In genomic region chr10:72276013-72276387, GRCh38 we compare ENCODE assay signal across 8 cellular contexts. TPM values are rescaled to one million over a fixed set of nuclear protein-coding genes. Genes with fewer than 3 reads are reported as not detected.
DNase-seq lines count a peak whose midpoint lies in the region; ATAC-seq, FAIRE-seq and TF ChIP-seq lines count a peak whose summit lies in the region.

No MANE protein-coding gene starts in this region.

- peaks cover 18% of the 10 kb centered on the region for H3K36me3 ChIP-seq in bronchial epithelial cell (ENCODE audit: control insufficient read depth, insufficient read depth, low read length)
- H3K36me3 ChIP-seq in mucosa of descending colon (ENCODE audit: low read depth): no peaks in the 10 kb centered on the region

- CTCF ChIA-PET in HEK293T (lab: Yijun Ruan, JAX): interaction anchor here (1.1 to 1.9 kb wide), 5 partner anchors 11 to 53 kb away, joined by 3 to 11 read pairs (median 10); no protein-coding TSS in a partner anchor

- intact Hi-C loops in mucosa of descending colon (cut with DNase I, micrococcal nuclease): no loop called here

- FAIRE-seq in bronchial epithelial cell (lab: Jason Lieb, UNC): no peak

- peak; percentile 2 for ATAC-seq in mucosa of descending colon
- ATAC-seq in GM19328 (IDR thresholded peaks at IDR 0.05; ENCODE audit: unreplicated experiment): no peak
- ATAC-seq in HG03159 (IDR thresholded peaks at IDR 0.05; ENCODE audit: unreplicated experiment): no peak

- TF ChIP-seq CTCF in GM12864 (IDR thresholded peaks at IDR 0.05; ENCODE audit: low read depth, low read length, missing control alignments) (no peak), bronchial epithelial cell (IDR thresholded peaks at IDR 0.05; ENCODE audit: insufficient read depth, low read length, severe bottlenecking) (no peak), mucosa of descending colon (IDR thresholded peaks at IDR 0.05) (no peak)

- POLR2A ChIA-PET in HEK293T (lab: Yijun Ruan, JAX): interaction anchor here (0.6 to 12.9 kb wide), 22 partner anchors 7 to 228 kb away, joined by 3 to 517 read pairs (median 11); no protein-coding TSS in a partner anchor

- DNase-seq in GM12864 (ENCODE audit: low read depth) (no peak), NCI-H69 (lab: John Stamatoyannopoulos, UW) (peak; percentile 87), bronchial epithelial cell (ENCODE audit: low read depth) (peak; percentile 84), mucosa of descending colon (peak; percentile 66 to 75 (median 69)), HEK293T (ENCODE audit: extremely low spot score) (no peak), LoVo (ENCODE audit: low spot score) (no peak)

- H3K4me1 ChIP-seq in mucosa of descending colon (ENCODE audit: low read depth): peaks cover 27% of the 10 kb centered on the region

- H3K27me3 ChIP-seq in bronchial epithelial cell (ENCODE audit: control insufficient read depth, insufficient read depth, low read length): no peaks in the 10 kb centered on the region

- H3K9me3 ChIP-seq in mucosa of descending colon: no peaks in the 10 kb centered on the region

- H3K4me3 ChIP-seq in GM12864 (ENCODE audit: low read depth, low read length) (peak overlapping the region; percentile 97), bronchial epithelial cell (ENCODE audit: low read depth, low read length) (peak overlapping the region; percentile 80), mucosa of descending colon (no peak overlapping the region)

TF ChIP-seq in HEK293T, 16 proteins besides CTCF, POLR2A, EP300 and RAD21:
- no peak for TF ChIP-seq CTBP1 (IDR thresholded peaks at IDR 0.05; ENCODE audit: borderline replicate concordance)
- no peak for TF ChIP-seq LEF1 (IDR thresholded peaks at IDR 0.05; ENCODE audit: borderline replicate concordance)
- TF ChIP-seq ELF4 (IDR thresholded peaks at IDR 0.05): no peak
- no peak for TF ChIP-seq SUZ12 (IDR thresholded peaks at IDR 0.05)
- TF ChIP-seq NFRKB (IDR thresholded peaks at IDR 0.05): no peak
- no peak for TF ChIP-seq FOXK2 (IDR thresholded peaks at IDR 0.05)
- TF ChIP-seq HDGF (IDR thresholded peaks at IDR 0.05; ENCODE audit: borderline replicate concordance): no peak
- no peak for TF ChIP-seq L3MBTL2 (conservative IDR thresholded peaks at IDR 0.05)
- TF ChIP-seq ARNT (IDR thresholded peaks at IDR 0.05): no peak
- TF ChIP-seq BHLHE40 (IDR thresholded peaks at IDR 0.05; ENCODE audit: borderline replicate concordance): no peak
- no peak for TF ChIP-seq FOXA1 (IDR thresholded peaks at IDR 0.05)
- no peak for TF ChIP-seq ZNF384 (IDR thresholded peaks at IDR 0.05)
- no peak for TF ChIP-seq FOXM1 (IDR thresholded peaks at IDR 0.05; ENCODE audit: borderline replicate concordance)
- TF ChIP-seq PKNOX1 (IDR thresholded peaks at IDR 0.05): no peak
- TF ChIP-seq TARDBP (IDR thresholded peaks at IDR 0.05): no peak
- no peak for TF ChIP-seq SP1 (IDR thresholded peaks at IDR 0.05)

RNA-seq across cellular contexts. Expression of gene DDIT4, which starts 2.3 kb away (rescaled TPM):
- total RNA-seq in bronchial epithelial cell (2,437 and 2,447 TPM in 2 replicates), mucosa of descending colon (100 to 1,000 TPM in 1 of 3 donors, 10 to 100 TPM in 2; 32.9 to 142 (median 49.6) TPM)

RNA-seq across cellular contexts. Expression of gene ASCC1, which starts 59.9 kb away (rescaled TPM):
- total RNA-seq in bronchial epithelial cell (22.4 and 23.3 TPM in 2 replicates), mucosa of descending colon (10 to 100 TPM; 18.0 to 23.6 (median 21.4) TPM)

Comparison
In these comparisons a context has a peak if more than half of its experiments do, and no peak if none do; other contexts are left out.
1. DNase-seq: peak in NCI-H69 (single experiment), bronchial epithelial cell (single experiment) and mucosa of descending colon (3 of 3); none in GM12864 (single experiment), HEK293T (single experiment) and LoVo (single experiment).
2. RNA of gene DDIT4, which starts 2.3 kb away (total RNA-seq): 2,437 to 2,447 TPM in bronchial epithelial cell; 32.9 to 142 TPM in mucosa of descending colon; every median in the first group is over 10 times any median in the second.